29 cellular contexts compared by ENCODE assay signal in the genomic region with DNA sequence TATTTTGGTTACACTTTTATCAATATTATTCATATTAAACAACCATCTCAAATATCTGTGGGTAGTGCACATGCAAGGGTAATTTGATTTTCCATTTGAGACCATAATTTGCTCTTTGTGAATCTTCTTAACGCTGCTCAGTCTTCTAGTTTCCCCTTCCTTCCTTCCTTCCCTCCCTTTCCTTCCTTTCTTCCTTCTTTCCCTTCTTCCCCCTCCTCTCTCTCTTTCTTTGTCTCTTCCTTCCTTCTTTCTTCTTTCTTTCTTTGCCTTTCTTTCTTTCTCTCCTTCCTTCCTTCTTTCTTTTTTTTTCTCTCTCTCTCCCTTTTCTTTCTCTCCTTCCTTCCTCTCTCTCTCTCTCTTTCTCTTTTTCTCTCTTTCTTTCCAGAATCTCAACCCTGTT. TPM values are rescaled to one million over a fixed set of nuclear protein-coding genes. Genes with fewer than 3 reads are reported as not detected.
"Had no signal": no experiment of that assay in that cellular context is flagged by ENCODE, and none has a peak within 500 bp of the region (broad histone marks: within the 10 kb centered on the region; RNA-seq: fewer than 3 reads in every experiment).

No MANE protein-coding gene starts in this region.

- FAIRE-seq: islet of Langerhans, keratinocyte had no signal

- H3K4me3 ChIP-seq: colonic mucosa, dorsolateral prefrontal cortex, esophagus squamous epithelium, gastrocnemius medialis, heart right ventricle, left lung, lower lobe of right lung, mucosa of descending colon had no signal

- H3K27ac ChIP-seq: colonic mucosa, dorsolateral prefrontal cortex, epithelial cell of prostate, esophagus squamous epithelium, gastrocnemius medialis, heart right ventricle, left lung, lower lobe of right lung had no signal

- H3K27me3 ChIP-seq: colonic mucosa, dorsolateral prefrontal cortex, esophagus squamous epithelium, gastrocnemius medialis, left lung had no signal

- H3K27ac Mint-ChIP-seq: mesothelial cell of epicardium had no signal

- H3K4me3 Mint-ChIP-seq: mesothelial cell of epicardium had no signal

- DNase-seq: colonic mucosa; dermis blood vessel endothelial cell; dorsolateral prefrontal cortex; effector CD4-positive, alpha-beta T cell; effector memory CD4-positive, alpha-beta T cell; erythroblast; esophagus squamous epithelium; foreskin fibroblast; foreskin melanocyte; gastrocnemius medialis; glutamatergic neuron; head of caudate nucleus; heart right ventricle; hippocampal formation; left cardiac atrium; left ventricle myocardium superior; lower lobe of right lung; mesenchymal stem cell; mucosa of descending colon; naive B cell had no signal

- ATAC-seq: esophagus mucosa, gastrocnemius medialis, heart right ventricle, left cardiac atrium, left lung, left ventricle myocardium superior, lower lobe of right lung, mucosa of descending colon had no signal

- H3K36me3 ChIP-seq: colonic mucosa, esophagus squamous epithelium, gastrocnemius medialis, heart right ventricle, left lung, lower lobe of right lung had no signal

- H3K36me3 Mint-ChIP-seq: mesothelial cell of epicardium had no signal

- H3K9me3 ChIP-seq: colonic mucosa, esophagus squamous epithelium, gastrocnemius medialis, heart right ventricle, left lung, lower lobe of right lung, mucosa of descending colon had no signal

RNA-seq across cellular contexts. Expression of gene C1QTNF5, which starts 10.4 kb away (rescaled TPM):
- polyA plus RNA-seq: keratinocyte had no signal

RNA-seq across cellular contexts. Expression of gene MFRP, which starts 16.3 kb away (rescaled TPM):
- total RNA-seq: colonic mucosa, dermis blood vessel endothelial cell, esophagus mucosa, esophagus squamous epithelium, gastrocnemius medialis, heart right ventricle, kidney epithelial cell, left cardiac atrium, left lung, left ventricle myocardium superior, lower leg skin, lower lobe of right lung, mesenteric fat pad, mesothelial cell of epicardium, mucosa of descending colon had no signal
- polyA plus RNA-seq: keratinocyte had no signal
